8 cellular contexts compared by ENCODE assay signal in the genomic region with DNA sequence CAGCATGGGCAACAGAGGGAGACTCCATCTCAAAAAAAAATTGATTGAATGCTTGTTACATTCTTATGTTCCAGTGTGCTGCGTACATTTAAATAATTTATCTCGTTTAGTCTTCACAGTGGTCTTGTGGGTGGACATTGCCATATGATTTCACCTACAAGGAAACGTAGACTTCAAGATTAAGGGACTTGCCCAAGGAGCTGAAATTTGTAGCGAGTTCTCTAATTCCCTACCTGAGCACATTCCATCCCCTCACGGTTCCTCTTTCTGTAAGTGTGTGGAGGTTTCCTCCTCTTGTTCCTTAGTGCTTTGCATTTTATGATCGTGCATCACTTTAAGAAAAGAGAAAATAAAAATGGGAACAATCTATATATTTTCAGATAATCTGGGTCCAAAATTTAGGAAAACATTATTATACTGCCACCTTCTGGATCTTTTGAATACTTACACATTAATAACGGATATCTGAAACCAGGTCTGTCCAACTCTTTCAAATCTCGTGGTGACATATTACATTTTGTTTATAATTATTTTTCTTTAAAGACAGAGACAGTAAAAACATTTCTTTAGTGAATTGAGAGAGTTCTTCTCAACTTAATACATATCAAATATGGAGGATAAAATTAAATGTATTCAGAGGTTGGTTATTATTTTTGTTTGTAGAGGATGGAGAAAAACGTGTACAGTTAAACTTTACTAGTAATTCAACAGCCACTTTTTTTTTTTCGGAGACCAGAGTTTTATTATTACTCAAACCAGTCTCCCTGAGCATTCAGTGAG. TPM values are rescaled to one million over a fixed set of nuclear protein-coding genes. Genes with fewer than 3 reads are reported as not detected.
DNase-seq lines count a peak whose midpoint lies in the region; ATAC-seq lines count a peak whose summit lies in the region.

No MANE protein-coding gene starts in this region.

- no peak overlapping the region for H3K27ac ChIP-seq in aorta (ENCODE audit: low read depth in 1 of 2, low read length in 2 of 2)

- 25 to 26% methylated on average over 10 of the region's 10 CpGs for WGBS in aorta, 2 donors

- ATAC-seq in HG02870 (IDR thresholded peaks at IDR 0.05; ENCODE audit: unreplicated experiment) (peak; percentile 57), aorta (ENCODE audit: low FRiP score) (no peak), esophagus mucosa (no peak)

- no peaks in the 10 kb centered on the region for H3K4me1 ChIP-seq in aorta (ENCODE audit: control insufficient read depth in 1 of 2, insufficient read depth in 2 of 2, low read length in 2 of 2)

- DNase-seq in Caki2 (ENCODE audit: low read depth) (peak; percentile 8), NCI-H82 (lab: John Stamatoyannopoulos, UW) (peak; percentile 18), medulla oblongata (ENCODE audit: extremely low spot score) (peak; percentile 40), aorta (no peak), mesenteric fat pad (ENCODE audit: low spot score) (no peak)
- DNase-seq in central memory CD4-positive, alpha-beta T cell: peak; percentile 22

- intact Hi-C loops in aorta (cut with DNase I): loop anchor here in 1 of 2 donors (5.0 to 10.0 kb wide), 2 partner anchors 42 to 1295 kb away; a partner anchor contains a TSS

- H3K27me3 ChIP-seq in aorta (ENCODE audit: control insufficient read depth in 1 of 2, insufficient read depth in 2 of 2, low read length in 1 of 2): no peaks in the 10 kb centered on the region

- H3K4me3 ChIP-seq in aorta (ENCODE audit: low read length in 2 of 2): no peak overlapping the region

- no peaks in the 10 kb centered on the region for H3K36me3 ChIP-seq in aorta (ENCODE audit: control insufficient read depth in 1 of 2, insufficient read depth in 2 of 2, low read length in 1 of 2)

- H3K9me3 ChIP-seq in aorta (ENCODE audit: control insufficient read depth, low read length): peaks cover 2% of the 10 kb centered on the region

- in situ Hi-C loops in Caki2 (cut with HindIII; ENCODE audit: low pct_unique_long_range_greater_than_20kb, low sequenced_read_pairs): no loop called here

RNA-seq across cellular contexts. Expression of a gene that starts 29.9 kb away (rescaled TPM):
- total RNA-seq in Caki2 (2014; rRNA removed; shearing (Covaris generic); ENCODE audit: low replicate concordance): not detected in 2 replicates
- total RNA-seq in aorta (100 to 1,000 TPM; 327 to 412 TPM), esophagus mucosa (8.4 TPM), mesenteric fat pad (326 TPM)
- 10 to 100 TPM; 16.0 to 27.2 TPM for polyA plus RNA-seq in aorta

RNA-seq across cellular contexts. Expression of a gene that starts 38.2 kb away (rescaled TPM):
- total RNA-seq in Caki2 (2014; rRNA removed; shearing (Covaris generic); ENCODE audit: low replicate concordance): 0.06 TPM in 1 of 2 replicates, not detected in the other
- total RNA-seq in aorta (10 to 100 TPM; 10.4 to 19.8 TPM), esophagus mucosa (15.9 TPM), mesenteric fat pad (19.5 TPM)
- polyA plus RNA-seq in aorta: 1 to 10 TPM; 4.6 to 4.8 TPM

RNA-seq across cellular contexts. Expression of a gene that starts 44.3 kb away (rescaled TPM):
- total RNA-seq in Caki2 (2014; rRNA removed; shearing (Covaris generic); ENCODE audit: low replicate concordance): 118 and 170 TPM in 2 replicates
- 100 to 1,000 TPM; 772 to 916 TPM for total RNA-seq in aorta
- 1,000 to 10,000 TPM; 1,304 to 1,463 TPM for polyA plus RNA-seq in aorta
- total RNA-seq in esophagus mucosa: 1,416 TPM
- total RNA-seq in mesenteric fat pad: 961 TPM

Comparison
In these comparisons a context has a peak if more than half of its experiments do, and no peak if none do; other contexts are left out.
1. DNase-seq: peak in Caki2 (single experiment), NCI-H82 (single experiment), central memory CD4-positive, alpha-beta T cell (single experiment) and medulla oblongata (single experiment); none in aorta (0 of 2) and mesenteric fat pad (single experiment).
2. RNA of a gene that starts 29.9 kb away (total RNA-seq): 327 to 412 TPM in aorta and 326 TPM in mesenteric fat pad (single experiment); 8.4 TPM in esophagus mucosa (single experiment) and not detected in Caki2; every median in the first group is over 10 times any median in the second.
3. RNA of a gene that starts 38.2 kb away (total RNA-seq): 10.4 to 19.8 TPM in aorta, 19.5 TPM in mesenteric fat pad (single experiment) and 15.9 TPM in esophagus mucosa (single experiment); 0.06 TPM in Caki2; every median in the first group is over 10 times any median in the second.